ENCODE assay signal across 23 cellular contexts in the genomic region with DNA sequence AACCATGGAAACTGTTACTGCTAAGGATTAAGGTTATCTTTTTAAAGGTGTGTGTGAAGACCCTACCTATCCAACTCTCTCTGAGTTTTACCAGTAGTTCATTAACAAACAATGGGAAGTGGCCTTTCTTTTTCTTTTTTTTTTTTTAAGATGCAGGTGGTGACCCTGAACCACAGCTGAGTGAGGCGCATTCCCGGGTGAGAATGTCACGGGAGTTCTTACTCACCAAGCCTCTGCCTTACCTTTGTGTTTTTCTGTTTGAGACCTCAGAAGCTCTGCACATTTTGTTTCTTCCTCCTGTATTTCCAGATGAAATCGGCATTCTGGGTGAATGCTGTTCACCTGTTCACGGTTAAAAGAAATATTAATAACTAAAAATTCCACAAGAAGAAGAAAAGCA. TPM values are rescaled to one million over a fixed set of nuclear protein-coding genes. Genes with fewer than 3 reads are reported as not detected.
DNase-seq lines count a peak whose midpoint lies in the region; ATAC-seq and TF ChIP-seq lines count a peak whose summit lies in the region.
"Had no signal": no experiment of that assay in that cellular context is flagged by ENCODE, and none has a peak within 500 bp of the region (broad histone marks: within the 10 kb centered on the region; RNA-seq: fewer than 3 reads in every experiment).

No MANE protein-coding gene starts in this region.

- H3K79me2 ChIP-seq in H9 (ENCODE audit: insufficient read depth, low read length): no peaks in the 10 kb centered on the region

- H2BK12ac ChIP-seq in H9 (ENCODE audit: insufficient read length, low read depth, low read length): no peak overlapping the region

- H3K27me3 ChIP-seq in H9 (ENCODE audit: insufficient read depth, low read length) (peaks cover 24% of the 10 kb centered on the region; the same call in 1 of the 2 replicates), sigmoid colon (peaks cover 6 to 29% (median 21%) of the 10 kb centered on the region in 3 donors)

- H3K18ac ChIP-seq in H9 (ENCODE audit: insufficient read length, low read depth, low read length): no peak overlapping the region

- intact Hi-C loops in sigmoid colon (cut with DNase I): loop anchor here (5.0 kb wide), 1 partner anchor 110 kb away; no protein-coding TSS in a partner anchor
- intact Hi-C loops in activated T-helper 2 cell treated with anti-CD3 and anti-CD28 coated beads, Interferon-gamma antibody, Interleukin-2, Interleukin-4, amounts not matched to agents 10 μg/mL and 5 μg/mL and 100 μg/mL, durations not matched to agents 14 hours and 24 hours and 36 hours (cut with micrococcal nuclease): loop anchor here (5.0 kb wide), 2 partner anchors 55 to 90 kb away; no protein-coding TSS in a partner anchor

- H3K4me2 ChIP-seq in H9 (ENCODE audit: insufficient read depth, insufficient read length, low read length): no peak overlapping the region
- H3K4me2 ChIP-seq: PC-9 had no signal

- H3K4ac ChIP-seq in H9 (ENCODE audit: low read depth, low read length): no peak overlapping the region

- H3K27me3 Mint-ChIP-seq in H9 (ENCODE audit: low read depth): peaks cover 36% of the 10 kb centered on the region
- peaks cover 31% of the 10 kb centered on the region for H3K27me3 Mint-ChIP-seq in activated T-helper 2 cell treated with anti-CD3 and anti-CD28 coated beads, Interferon-gamma antibody, Interleukin-2, Interleukin-4, amounts not matched to agents 10 μg/mL and 5 μg/mL and 100 μg/mL, durations not matched to agents 14 hours and 24 hours and 36 hours (ENCODE audit: low read depth)

- H3K4me1 ChIP-seq in H9 (ENCODE audit: insufficient read depth, low read length) (peaks cover 8% of the 10 kb centered on the region), sigmoid colon (peaks cover 0 to 44% (median 22%) of the 10 kb centered on the region in 4 donors)

- DNase-seq in H9: peak; percentile 23
- DNase-seq in islet precursor cell: peak; percentile 59
- no peak for DNase-seq in sigmoid colon
- no peak for DNase-seq in activated T-helper 2 cell treated with anti-CD3 and anti-CD28 coated beads, Interferon-gamma antibody, Interleukin-2, Interleukin-4, amounts not matched to agents 10 μg/mL and 5 μg/mL and 100 μg/mL, durations not matched to agents 14 hours and 24 hours and 36 hours (ENCODE audit: low spot score)
- no peak for DNase-seq in pons (ENCODE audit: low spot score)
- DNase-seq: ACHN; C1 segment of cervical spinal cord; CD8-positive, alpha-beta memory T cell; DMS53; IMR-90; Karpas-422; NCI-H1092; NCI-H1436 treated with DMSO at 0.1 percent for 48 hours; NCI-H2029; NCI-H345; NCI-H524 treated with DMSO at 0.1 percent for 48 hours; PC-9 had no signal

- no peak overlapping the region for H3K4me3 ChIP-seq in sigmoid colon
- H3K4me3 ChIP-seq: PC-9 had no signal

- no peak overlapping the region for H3K9ac ChIP-seq in H9 (ENCODE audit: extremely low read depth, insufficient read length, low read length)

- peaks cover 52% of the 10 kb centered on the region for H3K36me3 ChIP-seq in KOPT-K1 (ENCODE audit: insufficient read depth, low read length)
- peaks cover 0 to 20% (median 0%) of the 10 kb centered on the region in 4 donors for H3K36me3 ChIP-seq in sigmoid colon

- H3K14ac ChIP-seq in H9 (ENCODE audit: insufficient read depth, low read length): no peak overlapping the region

- no peak overlapping the region for H2BK120ac ChIP-seq in H9 (ENCODE audit: low read depth, low read length, poor library complexity, severe bottlenecking)

- no peaks in the 10 kb centered on the region for H3K79me1 ChIP-seq in H9 (ENCODE audit: insufficient read depth, low read depth, low read length, poor library complexity, severe bottlenecking)

- H3K56ac ChIP-seq in H9 (ENCODE audit: insufficient read length, low read depth, low read length): no peak overlapping the region

- H2BK15ac ChIP-seq in H9 (ENCODE audit: low read depth, low read length): no peak overlapping the region

- H3K4me3 Mint-ChIP-seq in H9: peak overlapping the region in 1 of 2 experiments; percentile 41; a peak in 1 of 5 replicates
- no peak overlapping the region for H3K4me3 Mint-ChIP-seq in activated T-helper 2 cell treated with anti-CD3 and anti-CD28 coated beads, Interferon-gamma antibody, Interleukin-2, Interleukin-4, amounts not matched to agents 10 μg/mL and 5 μg/mL and 100 μg/mL, durations not matched to agents 14 hours and 24 hours and 36 hours (ENCODE audit: low read depth)

- H4K8ac ChIP-seq in H9 (replicated peaks; ENCODE audit: insufficient read length, low read depth, low read length): no peak overlapping the region

- peaks cover 2 to 25% (median 24%) of the 10 kb centered on the region in 3 experiments; a peak in 5 of 7 replicates for H3K36me3 Mint-ChIP-seq in H9 (ENCODE audit: insufficient read depth in 1 of 3, low read depth in 3 of 3)
- H3K36me3 Mint-ChIP-seq in activated T-helper 2 cell treated with anti-CD3 and anti-CD28 coated beads, Interferon-gamma antibody, Interleukin-2, Interleukin-4, amounts not matched to agents 10 μg/mL and 5 μg/mL and 100 μg/mL, durations not matched to agents 14 hours and 24 hours and 36 hours (ENCODE audit: low read depth): peaks cover 21% of the 10 kb centered on the region
- H3K36me3 Mint-ChIP-seq: CD8-positive, alpha-beta memory T cell had no signal

- whole genome bisulfite sequencing in H9 (ENCODE audit: extremely low coverage, insufficient read length, low lambda C conversion rate): no CpG with 5 or more reads among the region's 5 CpGs
- WGBS in sigmoid colon, 2 donors: 82 to 83% methylated on average over 5 of the region's 5 CpGs

- H2AFZ ChIP-seq in H9 (ENCODE audit: low read length): no peak overlapping the region
- H2AFZ ChIP-seq: PC-9 had no signal

- no peak overlapping the region for H3T11ph ChIP-seq in H9 (ENCODE audit: low read length)

- no peak overlapping the region for H2AK5ac ChIP-seq in H9 (ENCODE audit: insufficient read length, low read length)

- TF ChIP-seq CTCF in H9 (conservative IDR thresholded peaks at IDR 0.05) (no peak), sigmoid colon (IDR thresholded peaks at IDR 0.05) (no peak)

- ATAC-seq in HG02870 (IDR thresholded peaks at IDR 0.05; ENCODE audit: unreplicated experiment): no peak

- no peak overlapping the region for H3K27ac ChIP-seq in H9 (ENCODE audit: insufficient read length, low read depth, low read length)
- peak overlapping the region; percentile 93 for H3K27ac ChIP-seq in KOPT-K1 (ENCODE audit: low read depth, low read length, poor library complexity, severe bottlenecking)
- peak overlapping the region; percentile 20 to 87 (median 64) for H3K27ac ChIP-seq in sigmoid colon
- H3K27ac ChIP-seq: PC-9, RWPE1 had no signal

- TF ChIP-seq POLR2A in sigmoid colon (IDR thresholded peaks at IDR 0.05): no peak

- TF ChIP-seq EP300 in sigmoid colon (IDR thresholded peaks at IDR 0.05): no peak

- no peak overlapping the region for H2BK20ac ChIP-seq in H9 (ENCODE audit: low read depth, low read length, poor library complexity, severe bottlenecking)

- no peak overlapping the region for H3K23ac ChIP-seq in H9 (ENCODE audit: insufficient read length, low read depth, low read length)

- H4K91ac ChIP-seq in H9 (ENCODE audit: insufficient read length, low read depth, low read length): no peak overlapping the region

- H3K27ac Mint-ChIP-seq in H9: peak overlapping the region in 1 of 3 experiments; percentile 93; a peak in 2 of 7 replicates
- no peak overlapping the region for H3K27ac Mint-ChIP-seq in activated T-helper 2 cell treated with anti-CD3 and anti-CD28 coated beads, Interferon-gamma antibody, Interleukin-2, Interleukin-4, amounts not matched to agents 10 μg/mL and 5 μg/mL and 100 μg/mL, durations not matched to agents 14 hours and 24 hours and 36 hours
- H3K27ac Mint-ChIP-seq: CD8-positive, alpha-beta memory T cell had no signal

- no peaks in the 10 kb centered on the region for H4K20me1 ChIP-seq in H9 (ENCODE audit: control insufficient read depth, insufficient read depth, insufficient read length)

- H3K4me1 Mint-ChIP-seq in H9: peaks cover 42 to 55% of the 10 kb centered on the region in 2 experiments
- peaks cover 10% of the 10 kb centered on the region for H3K4me1 Mint-ChIP-seq in activated T-helper 2 cell treated with anti-CD3 and anti-CD28 coated beads, Interferon-gamma antibody, Interleukin-2, Interleukin-4, amounts not matched to agents 10 μg/mL and 5 μg/mL and 100 μg/mL, durations not matched to agents 14 hours and 24 hours and 36 hours (ENCODE audit: low read depth)

- no peak overlapping the region for H4K5ac ChIP-seq in H9 (ENCODE audit: insufficient read length, low read depth, low read length)

- H3K9me3 ChIP-seq in H9 (ENCODE audit: control insufficient read depth, low read depth, low read length) (no peaks in the 10 kb centered on the region), KOPT-K1 (ENCODE audit: insufficient read depth, low read length, poor library complexity, severe bottlenecking) (peaks cover 4% of the 10 kb centered on the region), sigmoid colon (no peaks in the 10 kb centered on the region)

- peaks cover 12% of the 10 kb centered on the region for H3K23me2 ChIP-seq in H9 (ENCODE audit: insufficient read length, low read depth, low read length, poor library complexity, severe bottlenecking)

- H3K9me3 Mint-ChIP-seq in H9: peaks cover 4 to 12% of the 10 kb centered on the region in 2 experiments
- H3K9me3 Mint-ChIP-seq in activated T-helper 2 cell treated with anti-CD3 and anti-CD28 coated beads, Interferon-gamma antibody, Interleukin-2, Interleukin-4, amounts not matched to agents 10 μg/mL and 5 μg/mL and 100 μg/mL, durations not matched to agents 14 hours and 24 hours and 36 hours: no peaks in the 10 kb centered on the region
- H3K9me3 Mint-ChIP-seq: CD8-positive, alpha-beta memory T cell had no signal

- no peak overlapping the region for H2BK5ac ChIP-seq in H9 (ENCODE audit: insufficient read length, low read length)

RNA-seq across cellular contexts. Expression of a gene that starts 2.5 kb away (rescaled TPM):
- total RNA-seq in H9 (2021) (1.5 and 1.6 TPM in 2 replicates), sigmoid colon (10 to 100 TPM; 11.7 to 21.4 (median 15.7) TPM)
- polyA plus RNA-seq in sigmoid colon: 1 to 10 TPM in 2 of 3 donors, under 1 TPM in 1; 0.23 to 3.0 (median 2.4) TPM
- total RNA-seq in activated T-helper 2 cell treated with anti-CD3 and anti-CD28 coated beads, Interferon-gamma antibody, Interleukin-2, Interleukin-4, amounts not matched to agents 10 μg/mL and 5 μg/mL and 100 μg/mL, durations not matched to agents 14 hours and 24 hours and 36 hours: 3.1 and 4.2 TPM in 2 replicates
- total RNA-seq: HT-29, IMR-90, MCF 10A, PC-9, SK-MEL-5 had no signal
- polyA plus RNA-seq: IMR-90 had no signal

Comparison
In these comparisons a context has a peak if more than half of its experiments do, and no peak if none do; other contexts are left out.
1. DNase-seq: peak in H9 (single experiment) and islet precursor cell (single experiment); none in sigmoid colon (single experiment), activated T-helper 2 cell treated with anti-CD3 and anti-CD28 coated beads, Interferon-gamma antibody, Interleukin-2, Interleukin-4, amounts not matched to agents 10 μg/mL and 5 μg/mL and 100 μg/mL, durations not matched to agents 14 hours and 24 hours and 36 hours (single experiment) and pons (single experiment).